ENCODE assay signal across 7 cellular contexts in genomic region chrX:47227334-47227583, GRCh38.
"Had no signal": no experiment of that assay in that cellular context is flagged by ENCODE, and none has a peak within 500 bp of the region (broad histone marks: within the 10 kb centered on the region; RNA-seq: fewer than 3 reads in every experiment).

No MANE protein-coding gene starts in this region.

- H3K27ac ChIP-seq: HL-60 had no signal

- H3K9me3 Mint-ChIP-seq: IgD-negative memory B cell had no signal

- H3K4me3 ChIP-seq: K562 had no signal

- H3K27me3 Mint-ChIP-seq: IgD-negative memory B cell had no signal

- FAIRE-seq: HepG2, HTR-8/SVneo, K562 had no signal

- DNase-seq: IMR-90, KBM-7 had no signal

- ATAC-seq: HepG2, K562 had no signal

- H3K27ac Mint-ChIP-seq: IgD-negative memory B cell had no signal
